In the genomic region with DNA sequence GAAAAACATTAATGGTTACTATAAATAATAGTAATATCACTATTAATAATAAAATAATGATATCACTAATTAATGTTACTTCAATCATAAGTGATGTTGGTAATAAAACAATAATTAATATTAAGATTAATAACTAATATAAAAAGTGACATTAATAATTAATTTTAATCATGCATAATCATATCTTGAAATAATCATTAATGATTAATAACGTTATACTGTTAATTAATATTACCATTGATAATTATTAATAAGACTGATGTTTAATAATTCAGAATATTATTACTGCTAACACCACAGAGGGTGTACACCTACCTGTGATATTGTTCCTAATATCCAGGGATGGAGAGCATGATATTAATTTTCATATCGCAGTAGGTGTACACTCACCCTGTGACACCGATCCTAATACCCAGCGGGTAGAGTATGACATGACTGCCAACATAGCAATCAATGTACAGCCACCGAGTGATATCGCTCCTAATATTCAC, we compare ENCODE assay signal across 12 cellular contexts. TPM values are rescaled to one million over a fixed set of nuclear protein-coding genes. Genes with fewer than 3 reads are reported as not detected.
"Had no signal": no experiment of that assay in that cellular context is flagged by ENCODE, and none has a peak within 500 bp of the region (broad histone marks: within the 10 kb centered on the region; RNA-seq: fewer than 3 reads in every experiment).

No MANE protein-coding gene starts in this region.

RNA-seq across cellular contexts. Expression of gene OCM2, which starts 32.0 kb away (rescaled TPM):
- total RNA-seq: activated CD4-positive, alpha-beta memory T cell treated with anti-CD3 and anti-CD28 coated beads, Interleukin-2, amount 10 ng/mL, durations not matched to agents 7 days and 5 days; activated CD4-positive, alpha-beta T cell treated with anti-CD3 and anti-CD28 coated beads for 36 hours; activated CD4-positive, alpha-beta T cell treated with anti-CD3 and anti-CD28 coated beads, Interleukin-2, amount 10 ng/mL, durations not matched to agents 7 days and 5 days; activated CD8-positive, alpha-beta memory T cell treated with anti-CD3 and anti-CD28 coated beads, Interleukin-2, amount 10 ng/mL, durations not matched to agents 7 days and 5 days; activated CD8-positive, alpha-beta T cell treated with anti-CD3 and anti-CD28 coated beads, Interleukin-2, amount 10 ng/mL, durations not matched to agents 7 days and 5 days; activated naive CD8-positive, alpha-beta T cell treated with anti-CD3 and anti-CD28 coated beads, Interleukin-2, amount 10 ng/mL, durations not matched to agents 7 days and 5 days; activated T-helper 2 cell treated with anti-CD3 and anti-CD28 coated beads, Interferon-gamma antibody, Interleukin-2, Interleukin-4, amounts not matched to agents 10 μg/mL and 5 μg/mL and 100 μg/mL, durations not matched to agents 14 hours and 24 hours and 36 hours; ascending aorta; bronchial epithelial cell; cardiac muscle cell; WTC11 had no signal
- polyA plus RNA-seq: adipose tissue, cardiac muscle cell had no signal
